In the genomic region with DNA sequence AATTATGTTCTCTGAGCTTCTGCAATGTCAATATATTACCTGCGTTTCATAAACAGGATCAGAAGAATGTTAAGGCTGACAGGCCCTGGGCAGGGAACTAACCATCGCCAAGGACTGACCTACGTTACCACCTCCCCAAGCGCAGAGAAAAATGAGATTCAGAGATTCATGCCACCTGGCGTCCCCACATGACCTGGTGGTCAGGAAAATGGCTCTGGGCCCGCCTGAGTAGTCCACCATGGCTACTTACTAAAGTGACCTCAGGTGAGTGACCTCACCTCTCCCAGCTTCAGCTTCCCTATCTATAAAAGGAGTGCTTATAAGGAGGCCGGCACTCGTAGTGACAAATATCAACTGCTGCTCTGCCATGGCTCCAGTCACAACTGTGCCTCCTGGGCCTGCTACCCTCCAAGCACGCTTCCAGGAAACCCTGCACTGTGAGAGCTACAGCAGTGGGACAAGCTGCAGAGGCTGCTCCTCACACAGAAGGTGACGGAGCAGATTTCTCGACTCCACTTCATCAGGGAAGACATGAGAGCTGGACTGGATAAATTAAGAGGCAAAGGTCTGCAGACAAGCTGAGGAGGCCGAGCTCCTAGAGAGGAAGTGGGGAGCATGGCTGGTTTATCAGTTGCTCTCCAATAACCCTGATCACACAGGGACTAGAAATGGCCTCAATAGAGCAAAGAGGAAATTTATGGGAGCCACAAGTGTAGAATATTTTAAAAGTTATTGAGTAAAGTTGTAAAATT, we compare ENCODE assay signal across 10 cellular contexts.
DNase-seq lines count a peak whose midpoint lies in the region; ATAC-seq, FAIRE-seq and TF ChIP-seq lines count a peak whose summit lies in the region.
"Had no signal": no experiment of that assay in that cellular context is flagged by ENCODE, and none has a peak within 500 bp of the region (broad histone marks: within the 10 kb centered on the region; RNA-seq: fewer than 3 reads in every experiment).

No MANE protein-coding gene starts in this region.

- no peak for FAIRE-seq in RCC 7860 (lab: Jason Lieb, UNC)

- H3K4me1 Mint-ChIP-seq in activated CD8-positive, alpha-beta T cell treated with anti-CD3 and anti-CD28 coated beads for 36 hours (ENCODE audit: low read depth): peaks cover 58% of the 10 kb centered on the region
- H3K4me1 Mint-ChIP-seq in activated CD8-positive, alpha-beta T cell treated with anti-CD3 and anti-CD28 coated beads, Interleukin-2, amount 10 ng/mL, durations not matched to agents 7 days and 5 days (ENCODE audit: low read depth): peaks cover 59% of the 10 kb centered on the region
- peaks cover 20% of the 10 kb centered on the region for H3K4me1 Mint-ChIP-seq in glutamatergic neuron (ENCODE audit: low read depth, unreplicated experiment)

- no peaks in the 10 kb centered on the region for H3K79me2 ChIP-seq in SU-DHL-6 (ENCODE audit: insufficient read depth, low read length)

- H3K4me1 ChIP-seq in stomach: peaks cover 12 to 82% (median 49%) of the 10 kb centered on the region in 4 donors

- POLR2A ChIA-PET in activated CD8-positive, alpha-beta T cell treated with anti-CD3 and anti-CD28 coated beads for 36 hours (lab: Charles Lee): interaction anchor here (1.0 to 1.2 kb wide), 3 partner anchors 11 to 23 kb away, joined by 3 to 5 read pairs (median 3); no protein-coding TSS in a partner anchor
- POLR2A ChIA-PET in activated CD8-positive, alpha-beta T cell treated with anti-CD3 and anti-CD28 coated beads, Interleukin-2, amount 10 ng/mL, durations not matched to agents 7 days and 5 days (lab: Charles Lee): interaction anchor here (1.1 to 2.2 kb wide), 3 partner anchors 14 to 83 kb away, joined by 5 to 6 read pairs (median 6); no protein-coding TSS in a partner anchor

- no peaks in the 10 kb centered on the region for H4K20me1 ChIP-seq in SU-DHL-6 (ENCODE audit: low read depth, low read length)

- no peak overlapping the region for H2AFZ ChIP-seq in SU-DHL-6 (ENCODE audit: low read depth, low read length, severe bottlenecking)

- WGBS in stomach, 5 donors: 65 to 81% (median 80%) methylated on average over 11 to 12 of the region's 12 CpGs

- no peak for DNase-seq in activated CD8-positive, alpha-beta T cell treated with anti-CD3 and anti-CD28 coated beads for 36 hours
- no peak for DNase-seq in activated CD8-positive, alpha-beta T cell treated with anti-CD3 and anti-CD28 coated beads, Interleukin-2, amount 10 ng/mL, durations not matched to agents 7 days and 5 days
- DNase-seq in glutamatergic neuron: no peak
- no peak for DNase-seq in stomach
- no peak for DNase-seq in NCI-H1436 (lab: John Stamatoyannopoulos, UW)
- no peak for DNase-seq in DMS153 (lab: John Stamatoyannopoulos, UW)
- DNase-seq in RCC 7860 (ENCODE audit: low spot score): no peak
- DNase-seq: upper lobe of right lung had no signal

- H3K27me3 ChIP-seq in SU-DHL-6 (ENCODE audit: low read length) (no peaks in the 10 kb centered on the region), stomach (no peaks in the 10 kb centered on the region)
- H3K27me3 ChIP-seq: upper lobe of right lung had no signal

- no peaks in the 10 kb centered on the region for H3K27me3 Mint-ChIP-seq in activated CD8-positive, alpha-beta T cell treated with anti-CD3 and anti-CD28 coated beads for 36 hours
- H3K27me3 Mint-ChIP-seq in activated CD8-positive, alpha-beta T cell treated with anti-CD3 and anti-CD28 coated beads, Interleukin-2, amount 10 ng/mL, durations not matched to agents 7 days and 5 days (ENCODE audit: low read depth): no peaks in the 10 kb centered on the region
- H3K27me3 Mint-ChIP-seq in glutamatergic neuron (ENCODE audit: unreplicated experiment): no peaks in the 10 kb centered on the region
- H3K27me3 Mint-ChIP-seq: natural killer cell treated with Interleukin-12 subunit alpha and Interleukin-12 subunit beta and Interleukin-15 and Interleukin-18, amount 100 ng/mL, for 72 hours had no signal

- no peak for TF ChIP-seq POLR2A in stomach (IDR thresholded peaks at IDR 0.05)

- CTCF ChIA-PET in activated CD8-positive, alpha-beta T cell treated with anti-CD3 and anti-CD28 coated beads for 36 hours (lab: Charles Lee): interaction anchor here (0.6 to 5.2 kb wide), 21 partner anchors 9 to 438 kb away, joined by 3 to 57 read pairs (median 4); no protein-coding TSS in a partner anchor
- CTCF ChIA-PET in activated CD8-positive, alpha-beta T cell treated with anti-CD3 and anti-CD28 coated beads, Interleukin-2, amount 10 ng/mL, durations not matched to agents 7 days and 5 days (lab: Charles Lee): interaction anchor here (0.6 to 6.8 kb wide), 24 partner anchors 9 to 282 kb away, joined by 3 to 57 read pairs (median 4); no protein-coding TSS in a partner anchor

- no peak for TF ChIP-seq CTCF in activated CD8-positive, alpha-beta T cell treated with anti-CD3 and anti-CD28 coated beads for 36 hours (IDR thresholded peaks at IDR 0.05)
- TF ChIP-seq CTCF in SU-DHL-6 (IDR thresholded peaks at IDR 0.05; ENCODE audit: insufficient read depth, low read length, poor library complexity, severe bottlenecking) (no peak), glutamatergic neuron (IDR thresholded peaks at IDR 0.05; ENCODE audit: partially characterized antibody, unreplicated experiment) (peak; percentile 10), stomach (IDR thresholded peaks at IDR 0.05) (no peak)

- H3K9me3 Mint-ChIP-seq in activated CD8-positive, alpha-beta T cell treated with anti-CD3 and anti-CD28 coated beads for 36 hours: no peaks in the 10 kb centered on the region
- H3K9me3 Mint-ChIP-seq in activated CD8-positive, alpha-beta T cell treated with anti-CD3 and anti-CD28 coated beads, Interleukin-2, amount 10 ng/mL, durations not matched to agents 7 days and 5 days (ENCODE audit: insufficient read depth): no peaks in the 10 kb centered on the region
- peaks cover 4% of the 10 kb centered on the region for H3K9me3 Mint-ChIP-seq in glutamatergic neuron (ENCODE audit: unreplicated experiment)
- H3K9me3 Mint-ChIP-seq: natural killer cell treated with Interleukin-12 subunit alpha and Interleukin-12 subunit beta and Interleukin-15 and Interleukin-18, amount 100 ng/mL, for 72 hours had no signal

- H3F3A ChIP-seq in SU-DHL-6 (ENCODE audit: insufficient read depth): peaks cover 6% of the 10 kb centered on the region; the same call in 1 of the 2 replicates

- peak overlapping the region; percentile 26 for H3K27ac Mint-ChIP-seq in activated CD8-positive, alpha-beta T cell treated with anti-CD3 and anti-CD28 coated beads for 36 hours
- no peak overlapping the region for H3K27ac Mint-ChIP-seq in activated CD8-positive, alpha-beta T cell treated with anti-CD3 and anti-CD28 coated beads, Interleukin-2, amount 10 ng/mL, durations not matched to agents 7 days and 5 days
- H3K27ac Mint-ChIP-seq in glutamatergic neuron (ENCODE audit: unreplicated experiment): peak overlapping the region; percentile 22

- ATAC-seq in activated CD8-positive, alpha-beta T cell treated with anti-CD3 and anti-CD28 coated beads for 36 hours: no peak
- no peak for ATAC-seq in activated CD8-positive, alpha-beta T cell treated with anti-CD3 and anti-CD28 coated beads, Interleukin-2, amount 10 ng/mL, durations not matched to agents 7 days and 5 days

- intact Hi-C loops in activated CD8-positive, alpha-beta T cell treated with anti-CD3 and anti-CD28 coated beads for 36 hours (cut with micrococcal nuclease): no loop called here
- intact Hi-C loops in stomach (cut with DNase I; ENCODE audit: low total_unique reads): no loop called here

- H3K4me2 ChIP-seq in SU-DHL-6 (ENCODE audit: low read depth, low read length, poor library complexity, severe bottlenecking): no peak overlapping the region

- no peaks in the 10 kb centered on the region for H3K9me2 ChIP-seq in SU-DHL-6 (replicated peaks; ENCODE audit: insufficient read depth, low read length)

- H3K27ac ChIP-seq in SU-DHL-6 (ENCODE audit: low read depth, low read length): peak overlapping the region; percentile 25; the same call in 1 of the 2 replicates
- H3K27ac ChIP-seq in stomach: peak overlapping the region in 4 of 5 donors; percentile 22 to 74 (median 55)
- H3K27ac ChIP-seq: upper lobe of right lung had no signal

- no peak overlapping the region for H3K9ac ChIP-seq in SU-DHL-6 (ENCODE audit: low read length)

- H3K9me3 ChIP-seq in SU-DHL-6 (ENCODE audit: insufficient read depth, low read length) (no peaks in the 10 kb centered on the region), stomach (no peaks in the 10 kb centered on the region)
- H3K9me3 ChIP-seq: upper lobe of right lung had no signal

- H3K36me3 ChIP-seq in SU-DHL-6 (ENCODE audit: low read length) (no peaks in the 10 kb centered on the region), stomach (peaks cover 0 to 16% (median 0%) of the 10 kb centered on the region in 4 donors)

- peaks cover 26% of the 10 kb centered on the region for H3K36me3 Mint-ChIP-seq in activated CD8-positive, alpha-beta T cell treated with anti-CD3 and anti-CD28 coated beads for 36 hours (ENCODE audit: low read depth)
- H3K36me3 Mint-ChIP-seq in activated CD8-positive, alpha-beta T cell treated with anti-CD3 and anti-CD28 coated beads, Interleukin-2, amount 10 ng/mL, durations not matched to agents 7 days and 5 days (ENCODE audit: low read depth): peaks cover 13% of the 10 kb centered on the region
- H3K36me3 Mint-ChIP-seq in glutamatergic neuron (ENCODE audit: unreplicated experiment): no peaks in the 10 kb centered on the region
- H3K36me3 Mint-ChIP-seq: natural killer cell treated with Interleukin-12 subunit alpha and Interleukin-12 subunit beta and Interleukin-15 and Interleukin-18, amount 100 ng/mL, for 72 hours had no signal

- no peak for TF ChIP-seq EP300 in stomach (IDR thresholded peaks at IDR 0.05)

- H3K4me3 Mint-ChIP-seq in activated CD8-positive, alpha-beta T cell treated with anti-CD3 and anti-CD28 coated beads for 36 hours: no peak overlapping the region
- no peak overlapping the region for H3K4me3 Mint-ChIP-seq in activated CD8-positive, alpha-beta T cell treated with anti-CD3 and anti-CD28 coated beads, Interleukin-2, amount 10 ng/mL, durations not matched to agents 7 days and 5 days
- peak overlapping the region; percentile 16 for H3K4me3 Mint-ChIP-seq in glutamatergic neuron (ENCODE audit: unreplicated experiment)
- H3K4me3 Mint-ChIP-seq: natural killer cell treated with Interleukin-12 subunit alpha and Interleukin-12 subunit beta and Interleukin-15 and Interleukin-18, amount 100 ng/mL, for 72 hours had no signal

- H3K4me3 ChIP-seq in SU-DHL-6 (ENCODE audit: insufficient read depth, low read length, poor library complexity, severe bottlenecking) (no peak overlapping the region), stomach (no peak overlapping the region)
- H3K4me3 ChIP-seq: upper lobe of right lung had no signal
